ENCODE assay signal across 7 cellular contexts in genomic region chr3:197276808-197277207, GRCh38. TPM values are rescaled to one million over a fixed set of nuclear protein-coding genes. Genes with fewer than 3 reads are reported as not detected.
A peak's percentile ranks its signal among the peaks of the same experiment; 100 is the strongest.
DNase-seq lines count a peak whose midpoint lies in the region; ATAC-seq and TF ChIP-seq lines count a peak whose summit lies in the region.
"Not testable (repeated sequence)": the region's sequence is repeated elsewhere in the genome, so short reads cannot be mapped to it uniquely, and the experiment has no call there.

No MANE protein-coding gene starts in this region.

- not testable (repeated sequence) for H3K9me2 ChIP-seq in GM23338 (ENCODE audit: insufficient read depth); Loucy (replicated peaks; ENCODE audit: low read depth, low read length); SK-N-SH

- H3K9me3 Mint-ChIP-seq in GM23338 = not testable (repeated sequence)

- TF ChIP-seq CTCF in C4-2B (conservative IDR thresholded peaks at IDR 0.05) = 0 out of 2 replicates have a peak, but pooled peaks have one; percentile 12
- TF ChIP-seq CTCF in GM23338 (conservative IDR thresholded peaks at IDR 0.05; ENCODE audit: low read depth in 2 of 2) = peak; percentile 34 to 61
- peak; percentile 19; the same call in 1 of the 2 replicates for TF ChIP-seq CTCF in Loucy (conservative IDR thresholded peaks at IDR 0.05; ENCODE audit: low read length)
- peak; percentile 38; the same call in 1 of the 2 replicates for TF ChIP-seq CTCF in SK-N-SH (IDR thresholded peaks at IDR 0.05)
- peak; percentile 22 for TF ChIP-seq CTCF in cardiac fibroblast (IDR thresholded peaks at IDR 0.05; ENCODE audit: low read depth, low read length)
- peak; percentile 42 for TF ChIP-seq CTCF in fibroblast of villous mesenchyme (IDR thresholded peaks at IDR 0.05; ENCODE audit: insufficient read depth, low read depth, low read length)
- TF ChIP-seq CTCF in osteoblast (IDR thresholded peaks at IDR 0.05; ENCODE audit: extremely low read depth, low read depth, low read length) = peak; percentile 39

- H3K79me2 ChIP-seq in GM23338 (replicated peaks; ENCODE audit: insufficient read depth) = peaks cover 85% of the 10 kb centered on the region
- peaks cover 87% of the 10 kb centered on the region for H3K79me2 ChIP-seq in Loucy (ENCODE audit: insufficient read depth, low read length)
- peaks cover 81% of the 10 kb centered on the region for H3K79me2 ChIP-seq in SK-N-SH (ENCODE audit: insufficient read depth)
- peaks cover 95% of the 10 kb centered on the region for H3K79me2 ChIP-seq in osteoblast (ENCODE audit: insufficient read depth, low read length)

- H3K27me3 Mint-ChIP-seq in GM23338 (ENCODE audit: insufficient read depth, low read depth, poor library complexity) = not testable (repeated sequence)

- POLR2A ChIA-PET in SK-N-SH (lab: Yijun Ruan, JAX) = not testable (repeated sequence)

- WGBS in SK-N-SH (ENCODE audit: low lambda C conversion rate) = 94% methylated on average over 8 of the region's 8 CpGs

- H3K27ac ChIP-seq in C4-2B; GM23338 (ENCODE audit: low read depth); SK-N-SH (ENCODE audit: low read depth in 2 of 2, low read length in 1 of 2); osteoblast (ENCODE audit: low read depth, low read length): not testable (repeated sequence)

- H4K20me1 ChIP-seq in GM23338 (replicated peaks; ENCODE audit: insufficient read depth) (peaks cover 10% of the 10 kb centered on the region), Loucy (ENCODE audit: insufficient read depth, low read length, poor library complexity, severe bottlenecking) (peaks cover 41% of the 10 kb centered on the region), osteoblast (ENCODE audit: insufficient read depth, low read length) (peaks cover 15% of the 10 kb centered on the region)
- H4K20me1 ChIP-seq in SK-N-SH (ENCODE audit: insufficient read depth) = not testable (repeated sequence)

- H2AFZ ChIP-seq in GM23338; Loucy (ENCODE audit: low read length); SK-N-SH (ENCODE audit: low read depth); osteoblast (ENCODE audit: low read length): not testable (repeated sequence)

- not testable (repeated sequence) for H3K4me2 ChIP-seq in GM23338; Loucy (ENCODE audit: low read depth, low read length, poor library complexity, severe bottlenecking); SK-N-SH; osteoblast (ENCODE audit: insufficient read depth, low read length)

- H3K36me3 ChIP-seq in GM23338 (ENCODE audit: insufficient read depth) = not testable (repeated sequence)
- peaks cover 48% of the 10 kb centered on the region for H3K36me3 ChIP-seq in Loucy (ENCODE audit: insufficient read depth, low read length)
- H3K36me3 ChIP-seq in SK-N-SH (replicated peaks in 1 of 2; ENCODE audit: control insufficient read depth in 1 of 2, insufficient read depth in 2 of 2, low read length in 1 of 2) = peaks cover 33 to 66% of the 10 kb centered on the region in 2 experiments
- H3K36me3 ChIP-seq in osteoblast (ENCODE audit: insufficient read depth, low read length) = peaks cover 53% of the 10 kb centered on the region

- H3K4me1 Mint-ChIP-seq in GM23338 = not testable (repeated sequence)

- H3F3A ChIP-seq in GM23338 (replicated peaks; ENCODE audit: low read depth); Loucy (ENCODE audit: low read depth); SK-N-SH (replicated peaks; ENCODE audit: insufficient read depth): not testable (repeated sequence)

- not testable (repeated sequence) for H3K9me3 ChIP-seq in Loucy (ENCODE audit: insufficient read depth, low read depth, low read length); SK-N-SH; osteoblast (ENCODE audit: low read depth, low read length)

- H3K27ac Mint-ChIP-seq in GM23338 = not testable (repeated sequence)

- peak; percentile 41; the same call in 2 of the 3 replicates for ATAC-seq in GM23338

- H3K27me3 ChIP-seq in GM23338 (ENCODE audit: insufficient read depth); Loucy (ENCODE audit: insufficient read depth, low read length, poor library complexity, severe bottlenecking); SK-N-SH (ENCODE audit: insufficient read depth); osteoblast (ENCODE audit: insufficient read depth, low read length): not testable (repeated sequence)

- H3K4me3 Mint-ChIP-seq in GM23338 = not testable (repeated sequence)

- not testable (repeated sequence) for H3K4me1 ChIP-seq in GM23338 (ENCODE audit: insufficient read depth); Loucy (ENCODE audit: insufficient read depth, low read length, poor library complexity, severe bottlenecking); SK-N-SH (ENCODE audit: control insufficient read depth in 1 of 2, insufficient read depth in 2 of 2, low read depth in 1 of 2, low read length in 1 of 2); osteoblast (ENCODE audit: insufficient read depth, low read length)

- H3K36me3 Mint-ChIP-seq in GM23338 (ENCODE audit: low read depth) = peaks cover 35% of the 10 kb centered on the region

- not testable (repeated sequence) for H3K4me3 ChIP-seq in GM23338; Loucy (ENCODE audit: low read length, poor library complexity, severe bottlenecking); SK-N-SH (ENCODE audit: low read depth in 2 of 2, low read length in 1 of 2); cardiac fibroblast (replicated peaks in 1 of 2; ENCODE audit: low read depth in 2 of 2, low read length in 2 of 2); fibroblast of villous mesenchyme (ENCODE audit: low read depth, low read length); osteoblast (ENCODE audit: insufficient read depth, low read length)

- peak; percentile 34; the same call in 1 of the 2 replicates for TF ChIP-seq RAD21 in SK-N-SH (IDR thresholded peaks at IDR 0.05; ENCODE audit: low read length)

- not testable (repeated sequence) for H3K9ac ChIP-seq in Loucy (ENCODE audit: low read depth, low read length, poor library complexity, severe bottlenecking); SK-N-SH

- DNase-seq in GM23338 (ENCODE audit: low spot score) = peak; percentile 29
- not testable (repeated sequence) for DNase-seq in SK-N-SH; cardiac fibroblast (ENCODE audit: low read depth in 2 of 2); fibroblast of villous mesenchyme (ENCODE audit: low read depth); osteoblast (ENCODE audit: insufficient read length, low spot score, missing footprints)

- CTCF ChIA-PET in SK-N-SH (lab: Yijun Ruan, JAX) = interaction anchor here (1.3 to 1.7 kb wide), 2 partner anchors 9 to 233 kb away, joined by 3 to 4 read pairs; no protein-coding TSS in a partner anchor

- TF ChIP-seq EP300 in SK-N-SH (IDR thresholded peaks at IDR 0.05; ENCODE audit: borderline replicate concordance in 1 of 2, low read depth in 1 of 2, low read length in 1 of 2) = not testable (repeated sequence)

TF ChIP-seq in SK-N-SH, 30 proteins besides CTCF, POLR2A, EP300 and RAD21:
- TF ChIP-seq SMC3 (IDR thresholded peaks at IDR 0.05; ENCODE audit: low read depth, low read length) = peak; percentile 18; the same call in 1 of the 2 replicates

RNA-seq across cellular contexts. Expression of gene DLG1, which starts 21.6 kb away (rescaled TPM):
- 91.7 and 98.0 TPM in 2 replicates for total RNA-seq in GM23338 (2014; rRNA removed; shearing (Covaris generic))
- 21.6 and 27.6 TPM in 2 replicates for polyA plus RNA-seq in GM23338 (2016; fragmentation: Nextera tagmentation; extraction: Ambion mirVana)
- 16.5 and 21.0 TPM in 2 replicates for polyA plus RNA-seq in SK-N-SH (2012; rRNA removed)
- 24.3 and 26.7 TPM in 2 replicates for polyA plus RNA-seq in SK-N-SH (2012; cell fraction: cytosol; rRNA removed)
- polyA plus RNA-seq in SK-N-SH (2012; cell fraction: nucleus; rRNA removed) = 16.9 and 38.8 TPM in 2 replicates
- total RNA-seq in fibroblast of villous mesenchyme = 51.9 and 87.7 TPM in 2 replicates
- total RNA-seq in osteoblast = 76.6 and 79.3 TPM in 2 replicates
